ENCODE assay signal across 24 cellular contexts in the genomic region with DNA sequence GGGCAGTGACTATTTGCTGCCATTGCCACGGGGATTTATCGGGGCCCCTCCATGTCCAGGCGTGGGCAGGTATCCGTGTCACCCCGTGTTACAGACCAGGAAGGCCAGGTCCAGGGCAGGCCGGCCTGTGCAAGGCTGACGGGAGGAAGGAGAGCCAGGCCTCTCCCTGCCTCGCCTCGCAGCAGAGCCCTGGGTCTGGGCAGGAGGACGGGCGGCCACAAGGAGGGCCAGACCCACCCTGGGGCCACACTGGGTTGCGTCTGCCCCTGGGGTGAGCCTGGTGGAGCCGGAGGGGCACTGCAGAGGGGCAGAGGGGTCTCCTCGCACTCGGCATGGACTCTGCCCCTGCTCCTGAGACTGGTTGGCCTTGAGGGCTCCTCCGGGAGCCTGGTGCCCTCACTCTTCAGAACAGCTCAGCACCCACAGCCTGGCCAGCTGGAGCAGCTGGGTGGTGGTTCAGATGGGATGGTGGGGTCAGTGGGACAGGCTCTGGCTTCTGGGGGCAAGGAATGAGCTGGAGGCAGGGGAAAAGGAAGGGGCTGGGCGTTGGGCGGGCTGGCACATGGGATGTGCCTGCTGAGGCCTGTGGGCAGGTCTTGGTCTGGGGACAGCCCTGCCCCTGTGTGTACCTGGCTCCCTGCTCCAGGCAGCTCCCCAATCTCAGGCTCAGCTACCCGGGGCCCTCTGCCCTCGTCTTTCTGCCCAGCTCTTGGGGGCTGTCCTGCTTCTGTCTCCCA. TPM values are rescaled to one million over a fixed set of nuclear protein-coding genes. Genes with fewer than 3 reads are reported as not detected.
"Had no signal": no experiment of that assay in that cellular context is flagged by ENCODE, and none has a peak within 500 bp of the region (broad histone marks: within the 10 kb centered on the region; RNA-seq: fewer than 3 reads in every experiment).

No MANE protein-coding gene starts in this region.

- ATAC-seq: effector memory CD8-positive, alpha-beta T cell; left ventricle myocardium superior; lower lobe of right lung; naive thymus-derived CD8-positive, alpha-beta T cell; pancreas; right lobe of liver had no signal

- H3K27ac ChIP-seq: esophagus squamous epithelium, lower lobe of right lung, pancreas, right lobe of liver, testis, tibial artery, upper lobe of left lung had no signal

- H3K27me3 ChIP-seq: pancreas, right lobe of liver, testis, upper lobe of left lung had no signal

- H3K36me3 ChIP-seq: esophagus squamous epithelium, lower lobe of right lung, pancreas, right lobe of liver, tibial artery, upper lobe of left lung had no signal

- H3K4me3 ChIP-seq: esophagus squamous epithelium, lower lobe of right lung, pancreas, right lobe of liver, testis, tibial artery, upper lobe of left lung had no signal

- H3K9me3 ChIP-seq: esophagus squamous epithelium, lower lobe of right lung, pancreas, right lobe of liver, testis, tibial artery, upper lobe of left lung had no signal

- DNase-seq: cortex of kidney; effector memory CD8-positive, alpha-beta T cell; erythroblast; esophagus squamous epithelium; foreskin melanocyte; head of caudate nucleus; left ventricle myocardium superior; lower lobe of right lung; naive thymus-derived CD8-positive, alpha-beta T cell; nephron progenitor cell; occipital lobe; right lobe of liver; small intestine; stimulated activated CD4-positive, alpha-beta T cell treated with anti-CD3 and anti-CD28 coated beads, Interleukin-12 subunit alpha, Interleukin-12 subunit beta, amount 100 ng/mL, for 4 hours; stimulated activated CD4-positive, alpha-beta T cell treated with anti-CD3 and anti-CD28 coated beads, Interleukin-1b, Interleukin-23, amount 100 ng/mL, for 48 hours; stimulated activated CD4-positive, alpha-beta T cell treated with anti-CD3 and anti-CD28 coated beads, Interleukin-4, amount 100 ng/mL, for 1 hour; stimulated activated CD8-positive, alpha-beta memory T cell treated with anti-CD3 and anti-CD28 coated beads, Interleukin-4, amount 100 ng/mL, for 48 hours; stimulated activated naive CD4-positive, alpha-beta T cell; substantia nigra; testis; tibial artery had no signal

- H3K9me3 Mint-ChIP-seq: effector memory CD8-positive, alpha-beta T cell; naive thymus-derived CD8-positive, alpha-beta T cell; nephron progenitor cell had no signal

- H3K27ac Mint-ChIP-seq: effector memory CD8-positive, alpha-beta T cell; naive thymus-derived CD8-positive, alpha-beta T cell; nephron progenitor cell had no signal

- H3K4me1 ChIP-seq: lower lobe of right lung, pancreas, right lobe of liver, testis, tibial artery, upper lobe of left lung had no signal

- H3K4me3 Mint-ChIP-seq: effector memory CD8-positive, alpha-beta T cell; naive thymus-derived CD8-positive, alpha-beta T cell; nephron progenitor cell had no signal

RNA-seq across cellular contexts. Expression of a gene that starts 53.9 kb away (rescaled TPM):
- total RNA-seq: myocyte had no signal
- polyA plus RNA-seq: naive thymus-derived CD8-positive, alpha-beta T cell had no signal
